10 cellular contexts compared by ENCODE assay signal in the genomic region with DNA sequence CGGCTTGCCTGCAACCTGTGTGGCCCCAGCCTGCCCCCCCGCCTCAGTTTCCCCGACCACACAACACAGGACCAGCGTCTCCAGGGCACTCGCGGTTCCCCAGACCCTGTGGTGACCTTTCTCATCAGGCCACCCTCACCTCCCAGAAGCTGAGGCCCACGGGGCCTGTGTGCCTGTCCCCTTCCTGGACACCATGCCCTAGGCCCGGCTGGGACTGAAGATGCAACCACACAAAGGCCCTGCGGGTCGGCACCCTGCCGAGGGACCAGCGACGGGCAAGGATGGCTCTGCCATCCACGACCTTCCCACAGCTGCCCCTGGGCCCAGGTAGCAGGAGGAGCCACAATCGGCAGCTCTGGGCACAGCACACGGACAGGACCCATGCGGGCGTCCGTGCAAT.
"Had no signal": no experiment of that assay in that cellular context is flagged by ENCODE, and none has a peak within 500 bp of the region (broad histone marks: within the 10 kb centered on the region; RNA-seq: fewer than 3 reads in every experiment).

No MANE protein-coding gene starts in this region.

- H2AFZ ChIP-seq: GM23248, GM23338 had no signal

- H3K9me3 ChIP-seq: HAP-1 had no signal

- H3K9ac ChIP-seq: GM23248 had no signal

- H3K27ac ChIP-seq: GM23248 had no signal

- H3K4me3 ChIP-seq: GM23248, GM23338, HAP-1 had no signal

- DNase-seq: GM23248, GOT3, H7, H9, HCEC 1CT, HFFc6 had no signal

- H3K36me3 ChIP-seq: HAP-1 had no signal

- H3K4me2 ChIP-seq: GM23338 had no signal

- FAIRE-seq: H54 had no signal

- ATAC-seq: GM23338, HCT116 had no signal

- H3K4me1 ChIP-seq: HAP-1 had no signal
